18 cellular contexts compared by ENCODE assay signal in the genomic region with DNA sequence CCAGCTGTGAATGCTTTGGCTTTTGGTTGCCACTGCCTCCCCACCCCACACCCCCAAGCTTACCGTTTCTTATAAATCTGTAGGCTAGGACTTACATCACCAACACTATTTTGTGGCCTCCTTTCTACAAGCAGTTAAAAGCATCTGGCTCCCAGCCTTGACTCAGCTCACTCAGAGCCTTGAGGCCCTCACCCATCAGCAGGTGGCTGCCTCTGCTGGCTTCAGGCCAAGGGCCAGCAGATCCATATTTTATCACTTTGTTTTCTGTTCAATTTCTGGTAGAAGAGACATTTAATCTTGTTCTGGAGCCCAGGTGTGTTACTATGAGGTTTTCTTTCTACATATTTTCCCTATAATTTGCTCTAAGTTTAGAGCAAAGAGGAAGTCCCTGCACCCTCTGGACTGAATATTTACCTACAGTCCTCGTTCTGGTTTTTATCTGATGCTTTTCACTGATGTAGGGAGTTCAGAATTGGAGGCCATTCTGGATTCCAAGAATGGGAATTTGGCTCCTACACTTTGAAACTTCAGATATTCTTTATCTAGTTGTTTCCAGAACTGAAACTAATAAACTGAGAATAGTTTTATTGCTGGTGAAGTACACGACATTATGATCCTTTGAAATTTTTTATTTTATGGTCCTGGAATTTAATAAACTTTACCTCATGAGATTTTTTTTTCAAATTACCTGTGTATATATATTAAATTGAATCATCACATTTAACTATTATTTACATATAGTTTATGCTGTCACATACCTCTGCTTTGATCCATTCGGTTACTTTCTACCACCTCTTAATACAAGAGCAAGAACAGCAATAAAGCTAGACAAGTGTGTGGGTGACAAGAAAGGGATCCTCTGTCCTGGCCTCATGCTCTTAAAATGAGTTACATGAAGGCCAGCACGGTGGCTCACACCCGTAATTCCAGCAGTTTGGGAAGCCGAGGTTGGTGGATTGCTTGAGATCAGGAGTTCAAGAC. TPM values are rescaled to one million over a fixed set of nuclear protein-coding genes. Genes with fewer than 3 reads are reported as not detected.
DNase-seq lines count a peak whose midpoint lies in the region; ATAC-seq and TF ChIP-seq lines count a peak whose summit lies in the region.
"Had no signal": no experiment of that assay in that cellular context is flagged by ENCODE, and none has a peak within 500 bp of the region (broad histone marks: within the 10 kb centered on the region; RNA-seq: fewer than 3 reads in every experiment).

No MANE protein-coding gene starts in this region.

- TF ChIP-seq CTCF in mucosa of descending colon (IDR thresholded peaks at IDR 0.05), result no peak

- no peak overlapping the region for H3K27ac Mint-ChIP-seq in naive thymus-derived CD8-positive, alpha-beta T cell
- H3K27ac Mint-ChIP-seq in activated CD4-positive, alpha-beta T cell treated with anti-CD3 and anti-CD28 coated beads, Interleukin-2, amount 10 ng/mL, durations not matched to agents 24 days and 14 days, result no peak overlapping the region
- H3K27ac Mint-ChIP-seq: CD8-positive, alpha-beta memory T cell had no signal

- no peaks in the 10 kb centered on the region for H3K9me3 ChIP-seq in mucosa of descending colon
- H3K9me3 ChIP-seq: MG63, SJSA1 had no signal

- no peaks in the 10 kb centered on the region for H3K36me3 ChIP-seq in mucosa of descending colon (ENCODE audit: low read depth)
- H3K36me3 ChIP-seq: BLaER1, MG63, SJSA1 had no signal

- POLR2A ChIA-PET in naive thymus-derived CD8-positive, alpha-beta T cell (lab: Charles Lee), result no interaction called here

- H3K4me3 Mint-ChIP-seq in naive thymus-derived CD8-positive, alpha-beta T cell, result no peak overlapping the region
- no peak overlapping the region for H3K4me3 Mint-ChIP-seq in activated CD4-positive, alpha-beta T cell treated with anti-CD3 and anti-CD28 coated beads, Interleukin-2, amount 10 ng/mL, durations not matched to agents 24 days and 14 days
- H3K4me3 Mint-ChIP-seq: CD8-positive, alpha-beta memory T cell had no signal

- ATAC-seq in mucosa of descending colon (peak; percentile 72), GM19455 (IDR thresholded peaks at IDR 0.05; ENCODE audit: unreplicated experiment) (no peak)
- no peak for ATAC-seq in naive thymus-derived CD8-positive, alpha-beta T cell
- ATAC-seq: PC-3 had no signal

- intact Hi-C loops in mucosa of descending colon (cut with DNase I, micrococcal nuclease), result no loop called here
- intact Hi-C loops in activated CD4-positive, alpha-beta T cell treated with anti-CD3 and anti-CD28 coated beads, Interleukin-2, amount 10 ng/mL, durations not matched to agents 24 days and 14 days (cut with micrococcal nuclease), result no loop called here

- no peaks in the 10 kb centered on the region for H3K4me1 Mint-ChIP-seq in naive thymus-derived CD8-positive, alpha-beta T cell
- H3K4me1 Mint-ChIP-seq in activated CD4-positive, alpha-beta T cell treated with anti-CD3 and anti-CD28 coated beads, Interleukin-2, amount 10 ng/mL, durations not matched to agents 24 days and 14 days, result no peaks in the 10 kb centered on the region
- H3K4me1 Mint-ChIP-seq: CD8-positive, alpha-beta memory T cell had no signal

- DNase-seq in NCI-H146 (lab: John Stamatoyannopoulos, UW) (peak; percentile 10), NCI-H146 treated with DMSO at 0.1 percent for 48 hours (lab: John Stamatoyannopoulos, UW; ENCODE audit: unreplicated experiment) (no peak), DMS53 treated with DMSO at 0.1 percent for 48 hours (lab: John Stamatoyannopoulos, UW; ENCODE audit: unreplicated experiment) (peak; percentile 60), NCI-H69 (lab: John Stamatoyannopoulos, UW) (peak; percentile 1), mucosa of descending colon (peak in 1 of 3 donors; percentile 53)
- no peak for DNase-seq in naive thymus-derived CD8-positive, alpha-beta T cell
- DNase-seq in activated CD4-positive, alpha-beta T cell treated with anti-CD3 and anti-CD28 coated beads, Interleukin-2, amount 10 ng/mL, durations not matched to agents 24 days and 14 days, result no peak
- DNase-seq: 8988T; CD8-positive, alpha-beta memory T cell; MG63; NCI-H1092; NCI-H187; NCI-H526 treated with DMSO at 0.1 percent for 48 hours; PC-3; SW 1271 had no signal

- no peak overlapping the region for H3K4me3 ChIP-seq in mucosa of descending colon
- H3K4me3 ChIP-seq: BLaER1, MG63, SJSA1 had no signal

- H3K27me3 Mint-ChIP-seq in naive thymus-derived CD8-positive, alpha-beta T cell, result peaks cover 0 to 11% (median 4%) of the 10 kb centered on the region in 5 donors
- peaks cover 2% of the 10 kb centered on the region for H3K27me3 Mint-ChIP-seq in activated CD4-positive, alpha-beta T cell treated with anti-CD3 and anti-CD28 coated beads, Interleukin-2, amount 10 ng/mL, durations not matched to agents 24 days and 14 days

- H3K9me3 Mint-ChIP-seq in naive thymus-derived CD8-positive, alpha-beta T cell, result peaks cover 0 to 4% (median 0%) of the 10 kb centered on the region in 9 donors
- H3K9me3 Mint-ChIP-seq in activated CD4-positive, alpha-beta T cell treated with anti-CD3 and anti-CD28 coated beads, Interleukin-2, amount 10 ng/mL, durations not matched to agents 24 days and 14 days, result peaks cover 5% of the 10 kb centered on the region
- H3K9me3 Mint-ChIP-seq: CD8-positive, alpha-beta memory T cell had no signal

- H3K36me3 Mint-ChIP-seq in naive thymus-derived CD8-positive, alpha-beta T cell, result peaks cover 0 to 5% (median 0%) of the 10 kb centered on the region in 3 donors
- no peaks in the 10 kb centered on the region for H3K36me3 Mint-ChIP-seq in activated CD4-positive, alpha-beta T cell treated with anti-CD3 and anti-CD28 coated beads, Interleukin-2, amount 10 ng/mL, durations not matched to agents 24 days and 14 days (ENCODE audit: low read depth)
- H3K36me3 Mint-ChIP-seq: CD8-positive, alpha-beta memory T cell had no signal

- no peaks in the 10 kb centered on the region for H3K4me1 ChIP-seq in mucosa of descending colon (ENCODE audit: low read depth)
- H3K4me1 ChIP-seq: BLaER1, SJSA1 had no signal

RNA-seq across cellular contexts. Expression of gene PLBD1, which starts 22.2 kb away (rescaled TPM):
- total RNA-seq in mucosa of descending colon, result 10 to 100 TPM; 22.6 to 82.4 (median 63.7) TPM
- total RNA-seq in naive thymus-derived CD8-positive, alpha-beta T cell, result under 1 TPM; 0.25 to 0.86 TPM
- 1 to 10 TPM in 1 of 3 donors, under 1 TPM in 1, not detected in 1; 0.82 to 1.2 TPM for polyA plus RNA-seq in naive thymus-derived CD8-positive, alpha-beta T cell
- not detected in 2 replicates for total RNA-seq in activated CD4-positive, alpha-beta T cell treated with anti-CD3 and anti-CD28 coated beads, Interleukin-2, amount 10 ng/mL, durations not matched to agents 24 days and 14 days
- total RNA-seq: SJSA1 had no signal
- polyA plus RNA-seq: CD8-positive, alpha-beta memory T cell had no signal

Comparison
In these comparisons a context has a peak if more than half of its experiments do, and no peak if none do; other contexts are left out.
1. DNase-seq: peak in NCI-H146 (single experiment), DMS53 treated with DMSO at 0.1 percent for 48 hours (single experiment) and NCI-H69 (single experiment); none in NCI-H146 treated with DMSO at 0.1 percent for 48 hours (single experiment), naive thymus-derived CD8-positive, alpha-beta T cell (0 of 10) and activated CD4-positive, alpha-beta T cell treated with anti-CD3 and anti-CD28 coated beads, Interleukin-2, amount 10 ng/mL, durations not matched to agents 24 days and 14 days (single experiment).
2. RNA of gene PLBD1, which starts 22.2 kb away (total RNA-seq): 22.6 to 82.4 TPM in mucosa of descending colon; 0.25 to 0.86 TPM in naive thymus-derived CD8-positive, alpha-beta T cell and not detected in activated CD4-positive, alpha-beta T cell treated with anti-CD3 and anti-CD28 coated beads, Interleukin-2, amount 10 ng/mL, durations not matched to agents 24 days and 14 days; every median in the first group is over 10 times any median in the second.